ENCODE assay signal across 8 cellular contexts in genomic region chr19:18940791-18941627, GRCh38. TPM values are rescaled to one million over a fixed set of nuclear protein-coding genes. Genes with fewer than 3 reads are reported as not detected.
DNase-seq lines count a peak whose midpoint lies in the region; ATAC-seq and TF ChIP-seq lines count a peak whose summit lies in the region.

TSS of gene HOMER3 (minus strand) at chr19:18941217. CDS start at chr19:18938982, 2,235 bp downstream.

- H3K4me1 ChIP-seq in PC-3 (ENCODE audit: insufficient read depth, low read length) (peaks cover 6% of the 10 kb centered on the region), fibroblast of lung (ENCODE audit: control insufficient read depth, extremely low read depth, insufficient read depth, low read length) (no peaks in the 10 kb centered on the region)
- H3K4me1 ChIP-seq in naive thymus-derived CD4-positive, alpha-beta T cell (ENCODE audit: control insufficient read depth in 2 of 2, insufficient read depth in 2 of 2, low read length in 2 of 2): no peaks in the 10 kb centered on the region

- H3K36me3 ChIP-seq in H7 (replicated peaks; ENCODE audit: control insufficient read depth, insufficient read depth, low read length) (peaks cover 2% of the 10 kb centered on the region), PC-3 (ENCODE audit: low read depth, low read length) (peaks cover 11% of the 10 kb centered on the region), fibroblast of lung (ENCODE audit: control insufficient read depth, insufficient read depth, low read length) (peaks cover 4% of the 10 kb centered on the region)
- no peaks in the 10 kb centered on the region for H3K36me3 ChIP-seq in naive thymus-derived CD4-positive, alpha-beta T cell (ENCODE audit: control insufficient read depth in 2 of 3, insufficient read depth in 3 of 3, low read length in 3 of 3)

- peak; percentile 86 for ATAC-seq in PC-3
- ATAC-seq in activated T-helper 17 cell treated with anti-CD3 and anti-CD28 coated beads, Interleukin-2, amount 50 U/mL, for 72 hours (replicated peaks): peak; percentile 92
- peak; percentile 95 for ATAC-seq in naive thymus-derived CD4-positive, alpha-beta T cell
- ATAC-seq in stimulated activated effector memory CD8-positive, alpha-beta T cell treated with anti-CD3 and anti-CD28 coated beads, Interleukin-12 subunit alpha, Interleukin-12 subunit beta, amount 100 ng/mL, for 72 hours: peak; percentile 81
- no peak for ATAC-seq in GM21360 (IDR thresholded peaks at IDR 0.05; ENCODE audit: unreplicated experiment)

- no peak within 1 kb of the TSS for H3K27ac Mint-ChIP-seq in activated T-helper 17 cell treated with anti-CD3 and anti-CD28 coated beads, Interleukin-2, amount 50 U/mL, for 72 hours
- H3K27ac Mint-ChIP-seq in naive thymus-derived CD4-positive, alpha-beta T cell: peak within 1 kb of the TSS in 3 of 9 donors; percentile 20 to 65 (median 28)
- H3K27ac Mint-ChIP-seq in stimulated activated effector memory CD8-positive, alpha-beta T cell treated with anti-CD3 and anti-CD28 coated beads, Interleukin-12 subunit alpha, Interleukin-12 subunit beta, amount 100 ng/mL, for 72 hours: no peak within 1 kb of the TSS

- peaks cover 4% of the 10 kb centered on the region for H3K27me3 Mint-ChIP-seq in activated T-helper 17 cell treated with anti-CD3 and anti-CD28 coated beads, Interleukin-2, amount 50 U/mL, for 72 hours
- H3K27me3 Mint-ChIP-seq in naive thymus-derived CD4-positive, alpha-beta T cell: peaks cover 11 to 50% (median 30%) of the 10 kb centered on the region in 5 donors

- H3K9me2 ChIP-seq in PC-3 (replicated peaks; ENCODE audit: low read length): no peaks in the 10 kb centered on the region

- H3K27me3 ChIP-seq in H7 (ENCODE audit: control insufficient read depth, insufficient read depth, low read length) (peaks cover 7% of the 10 kb centered on the region), PC-3 (ENCODE audit: low read length) (no peaks in the 10 kb centered on the region), fibroblast of lung (ENCODE audit: control insufficient read depth, insufficient read depth, low read length) (no peaks in the 10 kb centered on the region)
- H3K27me3 ChIP-seq in naive thymus-derived CD4-positive, alpha-beta T cell (ENCODE audit: control insufficient read depth in 2 of 2, insufficient read depth in 2 of 2, low read length in 2 of 2): no peaks in the 10 kb centered on the region

- intact Hi-C loops in PC-3 (cut with micrococcal nuclease): loop anchor here (1.0 kb wide), 1 partner anchor 45 kb away; no protein-coding TSS in a partner anchor
- intact Hi-C loops in naive thymus-derived CD4-positive, alpha-beta T cell (cut with micrococcal nuclease): loop anchor here (1.0 kb wide), 1 partner anchor 22 kb away; the partner anchor contains the start of genes COPE (in 2 of the 2) and DDX49 (in 2 of the 2)

- H3K9me3 ChIP-seq in PC-3 (ENCODE audit: low read length) (no peaks in the 10 kb centered on the region), fibroblast of lung (ENCODE audit: control insufficient read depth, insufficient read depth, low read depth, low read length) (no peaks in the 10 kb centered on the region)
- no peaks in the 10 kb centered on the region for H3K9me3 ChIP-seq in naive thymus-derived CD4-positive, alpha-beta T cell (ENCODE audit: control insufficient read depth in 2 of 3, low read length in 3 of 3)

- H3K4me1 Mint-ChIP-seq in activated T-helper 17 cell treated with anti-CD3 and anti-CD28 coated beads, Interleukin-2, amount 50 U/mL, for 72 hours: peaks cover 4% of the 10 kb centered on the region
- peaks cover 0 to 18% (median 12%) of the 10 kb centered on the region in 7 donors for H3K4me1 Mint-ChIP-seq in naive thymus-derived CD4-positive, alpha-beta T cell
- peaks cover 19% of the 10 kb centered on the region for H3K4me1 Mint-ChIP-seq in stimulated activated effector memory CD8-positive, alpha-beta T cell treated with anti-CD3 and anti-CD28 coated beads, Interleukin-12 subunit alpha, Interleukin-12 subunit beta, amount 100 ng/mL, for 72 hours

- H3K4me3 Mint-ChIP-seq in activated T-helper 17 cell treated with anti-CD3 and anti-CD28 coated beads, Interleukin-2, amount 50 U/mL, for 72 hours: peak within 1 kb of the TSS; percentile 66
- H3K4me3 Mint-ChIP-seq in naive thymus-derived CD4-positive, alpha-beta T cell: peak within 1 kb of the TSS; percentile 42 to 81 (median 60)
- peak within 1 kb of the TSS; percentile 65 for H3K4me3 Mint-ChIP-seq in stimulated activated effector memory CD8-positive, alpha-beta T cell treated with anti-CD3 and anti-CD28 coated beads, Interleukin-12 subunit alpha, Interleukin-12 subunit beta, amount 100 ng/mL, for 72 hours

- peaks cover 21% of the 10 kb centered on the region for H3K79me2 ChIP-seq in PC-3 (ENCODE audit: low read length)
- H3K79me2 ChIP-seq in fibroblast of lung (ENCODE audit: control insufficient read depth, insufficient read depth, low read length): peaks cover 22% of the 10 kb centered on the region

- no TSS peak for BruUV-seq in PC-3 (replicated peaks; lab: Mats Ljungman, UMichigan)

- peak within 1 kb of the TSS; percentile 95 for H3K4me2 ChIP-seq in PC-3 (ENCODE audit: low read length)
- peak within 1 kb of the TSS; percentile 95 for H3K4me2 ChIP-seq in fibroblast of lung (ENCODE audit: extremely low read depth, insufficient read depth, low read length)

- DNase-seq in Ammon's horn (ENCODE audit: low spot score) (peak; percentile 62), H7 (peak; percentile 97), PC-3 (peak; percentile 72), fibroblast of lung (ENCODE audit: low read depth in 2 of 2) (peak; percentile 38 to 56)
- peak; percentile 46 to 90 (median 65) for DNase-seq in naive thymus-derived CD4-positive, alpha-beta T cell
- peak; percentile 80 to 81 for DNase-seq in stimulated activated effector memory CD8-positive, alpha-beta T cell treated with anti-CD3 and anti-CD28 coated beads, Interleukin-12 subunit alpha, Interleukin-12 subunit beta, amount 100 ng/mL, for 72 hours (ENCODE audit: low spot score in 2 of 2)

- H2AFZ ChIP-seq in PC-3 (ENCODE audit: low read length) (peak within 1 kb of the TSS; percentile 84), fibroblast of lung (ENCODE audit: low read length) (peak within 1 kb of the TSS; percentile 86)

- H3K4me3 ChIP-seq in H7 (ENCODE audit: insufficient read depth, low read depth, low read length) (peak within 1 kb of the TSS; percentile 72), PC-3 (ENCODE audit: low read length) (peak within 1 kb of the TSS; percentile 95), fibroblast of lung (replicated peaks in 1 of 4; ENCODE audit: control extremely low read depth in 1 of 4, insufficient read depth in 1 of 4, low read depth in 3 of 4, low read length in 4 of 4) (peak within 1 kb of the TSS; percentile 84 to 90 (median 88))
- H3K4me3 ChIP-seq in naive thymus-derived CD4-positive, alpha-beta T cell (ENCODE audit: low read length): peak within 1 kb of the TSS; percentile 33

- no peaks in the 10 kb centered on the region for H3F3A ChIP-seq in PC-3 (ENCODE audit: low read length, unreplicated experiment)

- no peaks in the 10 kb centered on the region for H4K20me1 ChIP-seq in PC-3 (ENCODE audit: low read length)
- no peaks in the 10 kb centered on the region for H4K20me1 ChIP-seq in fibroblast of lung (ENCODE audit: control insufficient read depth, extremely low read depth, insufficient read depth, low read length)

- H3K9me3 Mint-ChIP-seq in activated T-helper 17 cell treated with anti-CD3 and anti-CD28 coated beads, Interleukin-2, amount 50 U/mL, for 72 hours: no peaks in the 10 kb centered on the region
- peaks cover 0 to 2% (median 0%) of the 10 kb centered on the region in 11 donors for H3K9me3 Mint-ChIP-seq in naive thymus-derived CD4-positive, alpha-beta T cell
- no peaks in the 10 kb centered on the region for H3K9me3 Mint-ChIP-seq in stimulated activated effector memory CD8-positive, alpha-beta T cell treated with anti-CD3 and anti-CD28 coated beads, Interleukin-12 subunit alpha, Interleukin-12 subunit beta, amount 100 ng/mL, for 72 hours

- H3K27ac ChIP-seq in PC-3 (ENCODE audit: low read length) (no peak within 1 kb of the TSS), fibroblast of lung (ENCODE audit: insufficient read depth, low read length) (peak within 1 kb of the TSS; percentile 82)
- no peak within 1 kb of the TSS for H3K27ac ChIP-seq in naive thymus-derived CD4-positive, alpha-beta T cell (ENCODE audit: low read depth, low read length)

- H3K9ac ChIP-seq in PC-3 (ENCODE audit: low read length) (peak within 1 kb of the TSS; percentile 64), fibroblast of lung (ENCODE audit: insufficient read depth, low read length) (peak within 1 kb of the TSS; percentile 80)

- TF ChIP-seq CTCF in PC-3 (conservative IDR thresholded peaks at IDR 0.05; ENCODE audit: low read depth, low read length) (no peak), fibroblast of lung (conservative IDR thresholded peaks at IDR 0.05 in 1 of 2, IDR thresholded peaks at IDR 0.05 in 1 of 2; ENCODE audit: low read depth in 1 of 2, low read length in 2 of 2) (no peak)

- no peaks in the 10 kb centered on the region for H3K36me3 Mint-ChIP-seq in activated T-helper 17 cell treated with anti-CD3 and anti-CD28 coated beads, Interleukin-2, amount 50 U/mL, for 72 hours (ENCODE audit: low read depth)
- no peaks in the 10 kb centered on the region for H3K36me3 Mint-ChIP-seq in naive thymus-derived CD4-positive, alpha-beta T cell
- peaks cover 6% of the 10 kb centered on the region for H3K36me3 Mint-ChIP-seq in stimulated activated effector memory CD8-positive, alpha-beta T cell treated with anti-CD3 and anti-CD28 coated beads, Interleukin-12 subunit alpha, Interleukin-12 subunit beta, amount 100 ng/mL, for 72 hours

- POLR2A ChIA-PET in PC-3 (lab: Charles Lee; ENCODE audit: unreplicated experiment): no interaction called here
- POLR2A ChIA-PET in naive thymus-derived CD4-positive, alpha-beta T cell (lab: Charles Lee): no interaction called here

- CTCF ChIA-PET in PC-3 (lab: Charles Lee): no interaction called here
- CTCF ChIA-PET in naive thymus-derived CD4-positive, alpha-beta T cell (lab: Charles Lee): no interaction called here

RNA-seq across cellular contexts. Expression of gene HOMER3, which starts in this region (rescaled TPM):
- 25.1 and 35.7 TPM in 2 replicates for total RNA-seq in H7 (2014; rRNA removed; shearing (Covaris generic))
- 118 and 143 TPM in 2 replicates for total RNA-seq in PC-3 (2014; rRNA removed)
- total RNA-seq in activated T-helper 17 cell treated with anti-CD3 and anti-CD28 coated beads, Interleukin-2, amount 50 U/mL, for 72 hours: 1 to 10 TPM in 1 of 2 donors, under 1 TPM in 1; 0.63 to 1.7 TPM
- total RNA-seq in fibroblast of lung: 60.1 and 70.2 TPM in 2 replicates
- polyA plus RNA-seq in fibroblast of lung: 23.7 and 35.7 TPM in 2 replicates
- polyA plus RNA-seq in fibroblast of lung (2012): 42.2 and 76.5 TPM in 2 replicates
- 43.6 and 45.5 TPM in 2 replicates for polyA minus RNA-seq in fibroblast of lung (ENCODE audit: low replicate concordance)
- 10 to 100 TPM in 1 of 5 experiments, 1 to 10 TPM in 1, under 1 TPM in 2, not detected in 1; 0.53 to 16.3 (median 1.4) TPM for total RNA-seq in naive thymus-derived CD4-positive, alpha-beta T cell
- polyA plus RNA-seq in naive thymus-derived CD4-positive, alpha-beta T cell: not detected

Comparison
In these comparisons a context has a peak if more than half of its experiments do, and no peak if none do; other contexts are left out.
1. RNA of gene HOMER3 (polyA plus RNA-seq): 23.7 to 76.5 TPM in fibroblast of lung; not detected in naive thymus-derived CD4-positive, alpha-beta T cell; every median in the first group is over 10 times any median in the second.
2. DNase-seq: peak in every context shown above with its lines; median percentile 97 in H7; 80 in stimulated activated effector memory CD8-positive, alpha-beta T cell treated with anti-CD3 and anti-CD28 coated beads, Interleukin-12 subunit alpha, Interleukin-12 subunit beta, amount 100 ng/mL, for 72 hours; 72 in PC-3; 65 in naive thymus-derived CD4-positive, alpha-beta T cell; 62 in Ammon's horn; 47 in fibroblast of lung.
3. H3K4me3 ChIP-seq: peak in every context shown above with its lines; median percentile 95 in PC-3; 88 in fibroblast of lung; 72 in H7; 33 in naive thymus-derived CD4-positive, alpha-beta T cell.
4. Peak in every context shown above with its lines, with median percentiles within 50 percentile points of each other: H3K4me3 Mint-ChIP-seq.